Comparison of ENCODE assay signal across 1 cellular context in genomic region chr2:10610213-10610892, GRCh38.
TF ChIP-seq lines count a peak whose summit lies in the region.

No MANE protein-coding gene starts in this region.

TF ChIP-seq in GM23338, 12 proteins besides CTCF, POLR2A, EP300 and RAD21 (continued from another document):
- TF ChIP-seq REST (IDR thresholded peaks at IDR 0.05; ENCODE audit: unreplicated experiment) (no peak), EZH2 (IDR thresholded peaks at IDR 0.05; ENCODE audit: low read depth, unreplicated experiment) (no peak), ETS1 (IDR thresholded peaks at IDR 0.05) (no peak), EZH2phosphoT487 (IDR thresholded peaks at IDR 0.05; ENCODE audit: unreplicated experiment) (no peak), POLR2AphosphoS5 (IDR thresholded peaks at IDR 0.05; ENCODE audit: low read depth) (no peak), ZNF114 (CRISPR knock-in tag; IDR thresholded peaks at IDR 0.05) (no peak), CREB1 (CRISPR knock-in tag; IDR thresholded peaks at IDR 0.05; ENCODE audit: low read depth) (no peak), NANOG (IDR thresholded peaks at IDR 0.05; ENCODE audit: borderline replicate concordance) (no peak)
